29 cellular contexts compared by ENCODE assay signal in the genomic region with DNA sequence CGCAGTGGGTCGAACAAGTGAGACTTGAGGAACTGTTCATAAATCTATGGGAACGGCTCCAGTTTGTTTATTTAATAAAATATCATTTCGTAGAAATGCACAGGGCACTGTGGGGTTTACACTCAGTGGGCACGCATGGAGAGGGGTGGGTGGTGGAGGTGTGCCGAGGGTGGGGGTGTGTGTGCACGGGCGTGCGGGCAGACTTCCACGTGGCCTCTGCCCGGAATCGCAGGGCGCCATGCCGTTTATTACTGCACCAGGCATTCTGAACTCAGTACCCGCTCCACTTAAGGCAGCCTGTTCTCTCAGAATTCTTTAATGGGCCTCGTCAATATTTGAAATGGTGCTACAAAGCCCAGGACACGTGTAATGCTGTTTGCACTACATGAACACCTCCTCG.
"Had no signal": no experiment of that assay in that cellular context is flagged by ENCODE, and none has a peak within 500 bp of the region (broad histone marks: within the 10 kb centered on the region; RNA-seq: fewer than 3 reads in every experiment).

No MANE protein-coding gene starts in this region.

- H3K4me2 ChIP-seq: neural progenitor cell had no signal

- ATAC-seq: naive thymus-derived CD4-positive, alpha-beta T cell; natural killer cell; psoas muscle; right cardiac atrium; stimulated activated effector memory CD8-positive, alpha-beta T cell treated with anti-CD3 and anti-CD28 coated beads, Interleukin-12 subunit alpha, Interleukin-12 subunit beta, amount 100 ng/mL, for 72 hours; stimulated activated naive B cell treated with anti-CD40 and anti-IgM and Interleukin-4, amounts not matched to agents 10 μg/mL and 1 μg/mL and 100 μg/mL, for 72 hours; upper lobe of right lung had no signal

- H3K4me1 Mint-ChIP-seq: naive thymus-derived CD4-positive, alpha-beta T cell; natural killer cell; stimulated activated effector memory CD8-positive, alpha-beta T cell treated with anti-CD3 and anti-CD28 coated beads, Interleukin-12 subunit alpha, Interleukin-12 subunit beta, amount 100 ng/mL, for 72 hours; stimulated activated naive B cell treated with anti-CD40 and anti-IgM and Interleukin-4, amounts not matched to agents 10 μg/mL and 1 μg/mL and 100 μg/mL, for 72 hours had no signal

- H3K9me3 ChIP-seq: ovary, psoas muscle, sigmoid colon, stomach, suprapubic skin, testis, tibial artery, transverse colon, upper lobe of right lung, vagina had no signal

- H3K36me3 ChIP-seq: neural progenitor cell, ovary, sigmoid colon, stomach, suprapubic skin, tibial artery, transverse colon, upper lobe of right lung, vagina had no signal

- H3K4me1 ChIP-seq: parathyroid adenoma, psoas muscle, sigmoid colon, stomach, suprapubic skin, testis, transverse colon, upper lobe of right lung, vagina had no signal

- H3K27ac ChIP-seq: neural progenitor cell, ovary, parathyroid adenoma, psoas muscle, sigmoid colon, stomach, suprapubic skin, testis, tibial artery, transverse colon, upper lobe of right lung, vagina had no signal

- H3K27ac Mint-ChIP-seq: naive thymus-derived CD4-positive, alpha-beta T cell; natural killer cell; nephron; neural progenitor cell; progenitor cell of endocrine pancreas; stimulated activated effector memory CD8-positive, alpha-beta T cell treated with anti-CD3 and anti-CD28 coated beads, Interleukin-12 subunit alpha, Interleukin-12 subunit beta, amount 100 ng/mL, for 72 hours; stimulated activated naive B cell treated with anti-CD40 and anti-IgM and Interleukin-4, amounts not matched to agents 10 μg/mL and 1 μg/mL and 100 μg/mL, for 72 hours; stimulated activated naive CD8-positive, alpha-beta T cell treated with anti-CD3 and anti-CD28 coated beads, Interleukin-15, Interleukin-2, amounts not matched to agents 100 ng/mL and 50 ng/mL, for 24 hours; type B pancreatic cell had no signal

- FAIRE-seq: small intestine had no signal

- DNase-seq: naive thymus-derived CD4-positive, alpha-beta T cell; natural killer cell; occipital lobe; ovary; posterior cingulate gyrus; psoas muscle; right cardiac atrium; sigmoid colon; small intestine; stimulated activated CD4-positive, alpha-beta T cell treated with anti-CD3 and anti-CD28 coated beads, Interleukin-15, amount 100 ng/mL, for 24 hours; stimulated activated CD4-positive, alpha-beta T cell treated with anti-CD3 and anti-CD28 coated beads, Interleukin-2, amount 100 ng/mL, for 24 hours; stimulated activated CD4-positive, alpha-beta T cell treated with anti-CD3 and anti-CD28 coated beads, Interleukin-2, amount 100 ng/mL, for 48 hours; stimulated activated CD4-positive, alpha-beta T cell treated with anti-CD3 and anti-CD28 coated beads, Interleukin-4, amount 100 ng/mL, for 24 hours; stimulated activated naive B cell treated with anti-CD40 and anti-IgM and Interleukin-4, amounts not matched to agents 10 μg/mL and 1 μg/mL and 100 μg/mL, for 72 hours; stimulated activated naive CD4-positive, alpha-beta T cell treated with Interleukin-2 at 50 U/mL for 16 hours; stomach; testis; tibial artery; transverse colon; upper lobe of right lung had no signal

- H3K36me3 Mint-ChIP-seq: natural killer cell; neural progenitor cell; stimulated activated effector memory CD8-positive, alpha-beta T cell treated with anti-CD3 and anti-CD28 coated beads, Interleukin-12 subunit alpha, Interleukin-12 subunit beta, amount 100 ng/mL, for 72 hours; stimulated activated naive B cell treated with anti-CD40 and anti-IgM and Interleukin-4, amounts not matched to agents 10 μg/mL and 1 μg/mL and 100 μg/mL, for 72 hours; type B pancreatic cell had no signal

- H2AFZ ChIP-seq: neural progenitor cell, parathyroid adenoma had no signal

- H3K4me3 ChIP-seq: neural progenitor cell, ovary, psoas muscle, sigmoid colon, stomach, suprapubic skin, testis, tibial artery, transverse colon, upper lobe of right lung, vagina had no signal

- H3K4me3 Mint-ChIP-seq: naive thymus-derived CD4-positive, alpha-beta T cell; natural killer cell; nephron; neural progenitor cell; stimulated activated effector memory CD8-positive, alpha-beta T cell treated with anti-CD3 and anti-CD28 coated beads, Interleukin-12 subunit alpha, Interleukin-12 subunit beta, amount 100 ng/mL, for 72 hours; stimulated activated naive B cell treated with anti-CD40 and anti-IgM and Interleukin-4, amounts not matched to agents 10 μg/mL and 1 μg/mL and 100 μg/mL, for 72 hours; stimulated activated naive CD8-positive, alpha-beta T cell treated with anti-CD3 and anti-CD28 coated beads, Interleukin-15, Interleukin-2, amounts not matched to agents 100 ng/mL and 50 ng/mL, for 24 hours; type B pancreatic cell had no signal

- H3K79me2 ChIP-seq: parathyroid adenoma had no signal

- H3K9me3 Mint-ChIP-seq: natural killer cell; nephron; neural progenitor cell; stimulated activated effector memory CD8-positive, alpha-beta T cell treated with anti-CD3 and anti-CD28 coated beads, Interleukin-12 subunit alpha, Interleukin-12 subunit beta, amount 100 ng/mL, for 72 hours; stimulated activated naive B cell treated with anti-CD40 and anti-IgM and Interleukin-4, amounts not matched to agents 10 μg/mL and 1 μg/mL and 100 μg/mL, for 72 hours; stimulated activated naive CD8-positive, alpha-beta T cell treated with anti-CD3 and anti-CD28 coated beads, Interleukin-15, Interleukin-2, amounts not matched to agents 100 ng/mL and 50 ng/mL, for 24 hours; type B pancreatic cell had no signal

- H3K27me3 ChIP-seq: ovary, testis had no signal

- H3K9ac ChIP-seq: neural progenitor cell, parathyroid adenoma had no signal
